In the genomic region with DNA sequence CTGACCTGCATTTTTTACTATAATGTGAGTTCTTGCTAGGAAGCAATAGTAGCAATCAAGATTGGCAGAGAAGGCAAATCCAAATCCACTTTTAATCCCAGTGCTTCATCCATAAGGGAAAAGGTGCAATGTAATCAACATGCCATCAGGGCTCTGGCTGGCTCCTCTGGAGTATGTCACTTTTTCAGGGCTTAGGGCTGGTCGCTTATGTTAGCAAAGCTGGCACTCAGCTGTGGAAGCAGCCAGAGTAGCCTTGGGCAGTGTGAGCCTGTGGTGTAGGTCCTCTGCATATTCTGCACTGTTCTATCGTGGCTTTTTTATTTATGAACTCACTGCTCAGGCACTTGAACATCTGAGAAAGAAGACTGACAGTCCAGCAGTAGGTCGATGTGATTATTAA, we compare ENCODE assay signal across 2 cellular contexts.
TF ChIP-seq lines count a peak whose summit lies in the region.

No MANE protein-coding gene starts in this region.

TF ChIP-seq in IMR-90, 13 proteins besides CTCF, POLR2A, EP300 and RAD21:
- no peak for TF ChIP-seq BHLHE40 (IDR thresholded peaks at IDR 0.05; ENCODE audit: low read depth, low read length)
TF ChIP-seq in IMR-90: peak in this region for 0.

TF ChIP-seq in SK-N-SH, 30 proteins besides CTCF, POLR2A, EP300 and RAD21:
- TF ChIP-seq, protein P1, sequence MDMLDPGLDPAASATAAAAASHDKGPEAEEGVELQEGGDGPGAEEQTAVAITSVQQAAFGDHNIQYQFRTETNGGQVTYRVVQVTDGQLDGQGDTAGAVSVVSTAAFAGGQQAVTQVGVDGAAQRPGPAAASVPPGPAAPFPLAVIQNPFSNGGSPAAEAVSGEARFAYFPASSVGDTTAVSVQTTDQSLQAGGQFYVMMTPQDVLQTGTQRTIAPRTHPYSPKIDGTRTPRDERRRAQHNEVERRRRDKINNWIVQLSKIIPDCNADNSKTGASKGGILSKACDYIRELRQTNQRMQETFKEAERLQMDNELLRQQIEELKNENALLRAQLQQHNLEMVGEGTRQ (IDR thresholded peaks at IDR 0.05; ENCODE audit: borderline replicate concordance, low read depth, low read length): no peak
- peak; percentile 92 for TF ChIP-seq RCOR1 (IDR thresholded peaks at IDR 0.05; ENCODE audit: low read length)
- TF ChIP-seq SIN3A (IDR thresholded peaks at IDR 0.05; ENCODE audit: borderline replicate concordance, low read depth, low read length): no peak
- TF ChIP-seq NFIC (IDR thresholded peaks at IDR 0.05; ENCODE audit: borderline replicate concordance): no peak
- TF ChIP-seq POLR2AphosphoS5 (IDR thresholded peaks at IDR 0.05; ENCODE audit: low read depth, low read length): no peak
- no peak for TF ChIP-seq RFX5 (IDR thresholded peaks at IDR 0.05; ENCODE audit: low read length)
- TF ChIP-seq TEAD4 (IDR thresholded peaks at IDR 0.05; ENCODE audit: borderline replicate concordance, insufficient read depth): no peak
- TF ChIP-seq, protein P2, sequence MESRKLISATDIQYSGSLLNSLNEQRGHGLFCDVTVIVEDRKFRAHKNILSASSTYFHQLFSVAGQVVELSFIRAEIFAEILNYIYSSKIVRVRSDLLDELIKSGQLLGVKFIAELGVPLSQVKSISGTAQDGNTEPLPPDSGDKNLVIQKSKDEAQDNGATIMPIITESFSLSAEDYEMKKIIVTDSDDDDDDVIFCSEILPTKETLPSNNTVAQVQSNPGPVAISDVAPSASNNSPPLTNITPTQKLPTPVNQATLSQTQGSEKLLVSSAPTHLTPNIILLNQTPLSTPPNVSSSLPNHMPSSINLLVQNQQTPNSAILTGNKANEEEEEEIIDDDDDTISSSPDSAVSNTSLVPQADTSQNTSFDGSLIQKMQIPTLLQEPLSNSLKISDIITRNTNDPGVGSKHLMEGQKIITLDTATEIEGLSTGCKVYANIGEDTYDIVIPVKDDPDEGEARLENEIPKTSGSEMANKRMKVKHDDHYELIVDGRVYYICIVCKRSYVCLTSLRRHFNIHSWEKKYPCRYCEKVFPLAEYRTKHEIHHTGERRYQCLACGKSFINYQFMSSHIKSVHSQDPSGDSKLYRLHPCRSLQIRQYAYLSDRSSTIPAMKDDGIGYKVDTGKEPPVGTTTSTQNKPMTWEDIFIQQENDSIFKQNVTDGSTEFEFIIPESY (IDR thresholded peaks at IDR 0.05; ENCODE audit: borderline replicate concordance, low read depth): no peak
- TF ChIP-seq FOSL2 (IDR thresholded peaks at IDR 0.05; ENCODE audit: borderline replicate concordance, low read depth): no peak
- TF ChIP-seq EZH2phosphoT487 (IDR thresholded peaks at IDR 0.05; ENCODE audit: borderline replicate concordance, low read depth): no peak
- TF ChIP-seq, protein P3, sequence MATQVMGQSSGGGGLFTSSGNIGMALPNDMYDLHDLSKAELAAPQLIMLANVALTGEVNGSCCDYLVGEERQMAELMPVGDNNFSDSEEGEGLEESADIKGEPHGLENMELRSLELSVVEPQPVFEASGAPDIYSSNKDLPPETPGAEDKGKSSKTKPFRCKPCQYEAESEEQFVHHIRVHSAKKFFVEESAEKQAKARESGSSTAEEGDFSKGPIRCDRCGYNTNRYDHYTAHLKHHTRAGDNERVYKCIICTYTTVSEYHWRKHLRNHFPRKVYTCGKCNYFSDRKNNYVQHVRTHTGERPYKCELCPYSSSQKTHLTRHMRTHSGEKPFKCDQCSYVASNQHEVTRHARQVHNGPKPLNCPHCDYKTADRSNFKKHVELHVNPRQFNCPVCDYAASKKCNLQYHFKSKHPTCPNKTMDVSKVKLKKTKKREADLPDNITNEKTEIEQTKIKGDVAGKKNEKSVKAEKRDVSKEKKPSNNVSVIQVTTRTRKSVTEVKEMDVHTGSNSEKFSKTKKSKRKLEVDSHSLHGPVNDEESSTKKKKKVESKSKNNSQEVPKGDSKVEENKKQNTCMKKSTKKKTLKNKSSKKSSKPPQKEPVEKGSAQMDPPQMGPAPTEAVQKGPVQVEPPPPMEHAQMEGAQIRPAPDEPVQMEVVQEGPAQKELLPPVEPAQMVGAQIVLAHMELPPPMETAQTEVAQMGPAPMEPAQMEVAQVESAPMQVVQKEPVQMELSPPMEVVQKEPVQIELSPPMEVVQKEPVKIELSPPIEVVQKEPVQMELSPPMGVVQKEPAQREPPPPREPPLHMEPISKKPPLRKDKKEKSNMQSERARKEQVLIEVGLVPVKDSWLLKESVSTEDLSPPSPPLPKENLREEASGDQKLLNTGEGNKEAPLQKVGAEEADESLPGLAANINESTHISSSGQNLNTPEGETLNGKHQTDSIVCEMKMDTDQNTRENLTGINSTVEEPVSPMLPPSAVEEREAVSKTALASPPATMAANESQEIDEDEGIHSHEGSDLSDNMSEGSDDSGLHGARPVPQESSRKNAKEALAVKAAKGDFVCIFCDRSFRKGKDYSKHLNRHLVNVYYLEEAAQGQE (IDR thresholded peaks at IDR 0.05; ENCODE audit: low read depth, low read length): no peak
- peak; percentile 20; the same call in 1 of the 2 replicates for TF ChIP-seq TCF12 (IDR thresholded peaks at IDR 0.05)
- no peak for TF ChIP-seq FOXM1 (IDR thresholded peaks at IDR 0.05; ENCODE audit: low read depth)
- TF ChIP-seq GATA2 (CRISPR knock-in tag; IDR thresholded peaks at IDR 0.05): peak; percentile 85
- no peak for TF ChIP-seq MEF2A (IDR thresholded peaks at IDR 0.05; ENCODE audit: borderline replicate concordance, low read depth)
- TF ChIP-seq CHD2 (IDR thresholded peaks at IDR 0.05; ENCODE audit: low read length, partially characterized antibody): no peak
- TF ChIP-seq FOXJ3 (CRISPR knock-in tag; IDR thresholded peaks at IDR 0.05): peak; percentile 73
- TF ChIP-seq MXI1 (IDR thresholded peaks at IDR 0.05; ENCODE audit: low read depth, low read length): peak; percentile 13; the same call in 1 of the 2 replicates
